4 cellular contexts compared by ENCODE assay signal in the genomic region with DNA sequence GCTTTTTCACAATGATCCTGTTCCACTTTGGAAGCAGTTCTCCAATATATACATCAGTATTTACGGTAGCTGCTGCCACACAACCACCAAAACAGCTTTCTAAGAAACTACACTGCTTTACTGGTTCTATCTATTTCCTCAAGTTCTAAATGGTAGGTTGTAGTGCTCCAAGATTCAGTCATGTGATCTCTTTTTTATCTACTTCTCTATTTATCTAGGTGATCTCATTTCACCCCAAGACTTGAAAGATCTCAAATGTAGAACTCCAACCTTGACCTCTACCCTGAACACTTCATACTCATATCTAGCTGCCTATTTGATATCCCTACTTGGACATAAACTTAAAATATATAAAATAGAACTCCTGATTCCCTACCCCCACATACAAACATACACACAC.
TF ChIP-seq lines count a peak whose summit lies in the region.

No MANE protein-coding gene starts in this region.

TF ChIP-seq in HepG2, 621 proteins besides CTCF, POLR2A, EP300 and RAD21:
- no peak for TF ChIP-seq YY1 (IDR thresholded peaks at IDR 0.05; ENCODE audit: insufficient read depth, insufficient replicate concordance, low read depth, low read length)
- TF ChIP-seq, protein P1, sequence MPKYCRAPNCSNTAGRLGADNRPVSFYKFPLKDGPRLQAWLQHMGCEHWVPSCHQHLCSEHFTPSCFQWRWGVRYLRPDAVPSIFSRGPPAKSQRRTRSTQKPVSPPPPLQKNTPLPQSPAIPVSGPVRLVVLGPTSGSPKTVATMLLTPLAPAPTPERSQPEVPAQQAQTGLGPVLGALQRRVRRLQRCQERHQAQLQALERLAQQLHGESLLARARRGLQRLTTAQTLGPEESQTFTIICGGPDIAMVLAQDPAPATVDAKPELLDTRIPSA (CRISPR knock-in tag; IDR thresholded peaks at IDR 0.05; ENCODE audit: borderline replicate concordance): no peak
- TF ChIP-seq JUNB (CRISPR knock-in tag; IDR thresholded peaks at IDR 0.05; ENCODE audit: borderline replicate concordance): no peak
- no peak for TF ChIP-seq DNMT1 (CRISPR knock-in tag; IDR thresholded peaks at IDR 0.05)
- TF ChIP-seq ZBTB1 (CRISPR knock-in tag; IDR thresholded peaks at IDR 0.05; ENCODE audit: borderline replicate concordance): no peak
- peak; percentile 81; the same call in 1 of the 2 replicates for TF ChIP-seq GZF1 (CRISPR knock-in tag; IDR thresholded peaks at IDR 0.05)

TF ChIP-seq in K562, 482 proteins besides CTCF, POLR2A, EP300 and RAD21:
- TF ChIP-seq ID3 (CRISPR knock-in tag; IDR thresholded peaks at IDR 0.05) (no peak), ID3 (tag; IDR thresholded peaks at IDR 0.05) (no peak), TFE3 (CRISPR knock-in tag; IDR thresholded peaks at IDR 0.05) (peak; percentile 87), CTCFL (IDR thresholded peaks at IDR 0.05; ENCODE audit: borderline replicate concordance, insufficient read depth, low read depth, low read length, poor library complexity, severe bottlenecking) (no peak)

TF ChIP-seq in GM23338, 12 proteins besides CTCF, POLR2A, EP300 and RAD21 (continues in another document):
- TF ChIP-seq NANOG (IDR thresholded peaks at IDR 0.05; ENCODE audit: borderline replicate concordance): no peak
- TF ChIP-seq REST (IDR thresholded peaks at IDR 0.05; ENCODE audit: unreplicated experiment): no peak
- TF ChIP-seq, protein P2, sequence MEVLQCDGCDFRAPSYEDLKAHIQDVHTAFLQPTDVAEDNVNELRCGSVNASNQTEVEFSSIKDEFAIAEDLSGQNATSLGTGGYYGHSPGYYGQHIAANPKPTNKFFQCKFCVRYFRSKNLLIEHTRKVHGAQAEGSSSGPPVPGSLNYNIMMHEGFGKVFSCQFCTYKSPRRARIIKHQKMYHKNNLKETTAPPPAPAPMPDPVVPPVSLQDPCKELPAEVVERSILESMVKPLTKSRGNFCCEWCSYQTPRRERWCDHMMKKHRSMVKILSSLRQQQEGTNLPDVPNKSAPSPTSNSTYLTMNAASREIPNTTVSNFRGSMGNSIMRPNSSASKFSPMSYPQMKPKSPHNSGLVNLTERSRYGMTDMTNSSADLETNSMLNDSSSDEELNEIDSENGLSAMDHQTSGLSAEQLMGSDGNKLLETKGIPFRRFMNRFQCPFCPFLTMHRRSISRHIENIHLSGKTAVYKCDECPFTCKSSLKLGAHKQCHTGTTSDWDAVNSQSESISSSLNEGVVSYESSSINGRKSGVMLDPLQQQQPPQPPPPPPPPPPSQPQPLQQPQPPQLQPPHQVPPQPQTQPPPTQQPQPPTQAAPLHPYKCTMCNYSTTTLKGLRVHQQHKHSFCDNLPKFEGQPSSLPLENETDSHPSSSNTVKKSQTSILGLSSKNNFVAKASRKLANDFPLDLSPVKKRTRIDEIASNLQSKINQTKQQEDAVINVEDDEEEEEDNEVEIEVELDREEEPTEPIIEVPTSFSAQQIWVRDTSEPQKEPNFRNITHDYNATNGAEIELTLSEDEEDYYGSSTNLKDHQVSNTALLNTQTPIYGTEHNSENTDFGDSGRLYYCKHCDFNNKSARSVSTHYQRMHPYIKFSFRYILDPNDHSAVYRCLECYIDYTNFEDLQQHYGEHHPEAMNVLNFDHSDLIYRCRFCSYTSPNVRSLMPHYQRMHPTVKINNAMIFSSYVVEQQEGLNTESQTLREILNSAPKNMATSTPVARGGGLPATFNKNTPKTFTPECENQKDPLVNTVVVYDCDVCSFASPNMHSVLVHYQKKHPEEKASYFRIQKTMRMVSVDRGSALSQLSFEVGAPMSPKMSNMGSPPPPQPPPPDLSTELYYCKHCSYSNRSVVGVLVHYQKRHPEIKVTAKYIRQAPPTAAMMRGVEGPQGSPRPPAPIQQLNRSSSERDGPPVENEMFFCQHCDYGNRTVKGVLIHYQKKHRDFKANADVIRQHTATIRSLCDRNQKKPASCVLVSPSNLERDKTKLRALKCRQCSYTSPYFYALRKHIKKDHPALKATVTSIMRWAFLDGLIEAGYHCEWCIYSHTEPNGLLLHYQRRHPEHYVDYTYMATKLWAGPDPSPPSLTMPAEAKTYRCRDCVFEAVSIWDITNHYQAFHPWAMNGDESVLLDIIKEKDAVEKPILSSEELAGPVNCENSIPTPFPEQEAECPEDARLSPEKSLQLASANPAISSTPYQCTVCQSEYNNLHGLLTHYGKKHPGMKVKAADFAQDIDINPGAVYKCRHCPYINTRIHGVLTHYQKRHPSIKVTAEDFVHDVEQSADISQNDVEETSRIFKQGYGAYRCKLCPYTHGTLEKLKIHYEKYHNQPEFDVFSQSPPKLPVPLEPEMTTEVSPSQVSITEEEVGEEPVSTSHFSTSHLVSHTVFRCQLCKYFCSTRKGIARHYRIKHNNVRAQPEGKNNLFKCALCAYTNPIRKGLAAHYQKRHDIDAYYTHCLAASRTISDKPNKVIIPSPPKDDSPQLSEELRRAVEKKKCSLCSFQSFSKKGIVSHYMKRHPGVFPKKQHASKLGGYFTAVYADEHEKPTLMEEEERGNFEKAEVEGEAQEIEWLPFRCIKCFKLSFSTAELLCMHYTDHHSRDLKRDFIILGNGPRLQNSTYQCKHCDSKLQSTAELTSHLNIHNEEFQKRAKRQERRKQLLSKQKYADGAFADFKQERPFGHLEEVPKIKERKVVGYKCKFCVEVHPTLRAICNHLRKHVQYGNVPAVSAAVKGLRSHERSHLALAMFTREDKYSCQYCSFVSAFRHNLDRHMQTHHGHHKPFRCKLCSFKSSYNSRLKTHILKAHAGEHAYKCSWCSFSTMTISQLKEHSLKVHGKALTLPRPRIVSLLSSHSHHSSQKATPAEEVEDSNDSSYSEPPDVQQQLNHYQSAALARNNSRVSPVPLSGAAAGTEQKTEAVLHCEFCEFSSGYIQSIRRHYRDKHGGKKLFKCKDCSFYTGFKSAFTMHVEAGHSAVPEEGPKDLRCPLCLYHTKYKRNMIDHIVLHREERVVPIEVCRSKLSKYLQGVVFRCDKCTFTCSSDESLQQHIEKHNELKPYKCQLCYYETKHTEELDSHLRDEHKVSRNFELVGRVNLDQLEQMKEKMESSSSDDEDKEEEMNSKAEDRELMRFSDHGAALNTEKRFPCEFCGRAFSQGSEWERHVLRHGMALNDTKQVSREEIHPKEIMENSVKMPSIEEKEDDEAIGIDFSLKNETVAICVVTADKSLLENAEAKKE (CRISPR knock-in tag; IDR thresholded peaks at IDR 0.05): no peak
- no peak for TF ChIP-seq ZNF331 (CRISPR knock-in tag; IDR thresholded peaks at IDR 0.05; ENCODE audit: low read depth)
- no peak for TF ChIP-seq JUNB (IDR thresholded peaks at IDR 0.05; ENCODE audit: unreplicated experiment)
- TF ChIP-seq POLR2AphosphoS5 (IDR thresholded peaks at IDR 0.05; ENCODE audit: low read depth): no peak
- TF ChIP-seq EZH2 (IDR thresholded peaks at IDR 0.05; ENCODE audit: low read depth, unreplicated experiment): no peak
- TF ChIP-seq EZH2phosphoT487 (IDR thresholded peaks at IDR 0.05; ENCODE audit: unreplicated experiment): no peak
- no peak for TF ChIP-seq STAT1 (IDR thresholded peaks at IDR 0.05; ENCODE audit: unreplicated experiment)

TF ChIP-seq in GM12891, 5 proteins besides CTCF, POLR2A, EP300 and RAD21:
- TF ChIP-seq SPI1 (IDR thresholded peaks at IDR 0.05; ENCODE audit: low read depth, low read length) (no peak), PAX5 (IDR thresholded peaks at IDR 0.05; ENCODE audit: insufficient read depth, low read length, severe bottlenecking) (no peak), TAF1 (IDR thresholded peaks at IDR 0.05; ENCODE audit: low read depth, low read length) (no peak)
